7 cellular contexts compared by ENCODE assay signal in the genomic region with DNA sequence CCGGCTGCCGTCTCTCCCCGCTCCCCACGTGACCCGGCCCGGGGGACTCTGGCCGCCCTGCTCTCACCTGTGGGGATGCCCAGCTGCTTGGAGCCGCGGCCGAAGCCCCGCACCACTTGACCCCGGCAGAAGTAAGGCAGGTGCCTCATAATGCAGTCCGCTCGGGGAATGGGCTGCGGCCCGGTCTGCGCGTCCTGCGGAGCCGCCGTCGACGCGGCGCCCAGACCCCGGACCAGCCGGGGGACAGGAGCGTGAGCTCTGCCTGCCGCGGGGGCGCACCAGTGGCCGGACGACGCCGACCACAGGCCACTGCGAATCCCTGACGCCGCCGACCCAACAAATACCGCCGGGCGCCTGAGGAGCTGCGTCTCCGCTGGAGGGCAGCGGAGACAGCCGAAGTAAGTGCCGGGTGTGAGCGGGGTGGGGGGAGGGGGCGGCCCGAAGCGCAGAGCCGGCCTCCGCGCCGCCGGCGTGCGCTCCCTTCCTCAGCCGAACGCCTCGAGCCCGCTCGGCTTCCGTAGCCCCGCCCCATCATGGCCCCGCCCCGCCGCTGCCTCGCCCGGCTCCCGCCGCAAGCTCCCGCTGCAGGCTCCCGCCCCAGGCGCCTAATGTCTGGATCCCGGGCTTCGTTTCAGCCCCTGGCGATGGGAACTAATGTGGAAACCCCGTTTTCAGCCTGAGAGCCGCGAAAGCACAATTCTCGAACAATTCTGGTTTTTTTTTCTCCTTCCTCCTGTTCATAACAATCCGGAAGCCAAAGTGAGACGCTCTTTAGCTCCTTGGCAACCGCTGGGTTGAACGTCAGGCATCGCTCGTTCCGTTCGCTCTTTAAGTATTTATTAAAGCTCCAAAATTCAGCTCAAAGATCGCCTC. TPM values are rescaled to one million over a fixed set of nuclear protein-coding genes. Genes with fewer than 3 reads are reported as not detected.
DNase-seq lines count a peak whose midpoint lies in the region; ATAC-seq and TF ChIP-seq lines count a peak whose summit lies in the region.

A gene (minus strand): TSS at position 404 of the 873 bp plus-strand sequence. CDS start 255 bp downstream, at position 149.

- peak; percentile 69 for ATAC-seq in GM18502 (IDR thresholded peaks at IDR 0.05; ENCODE audit: poor library complexity, unreplicated experiment)
- peak; percentile 70 for ATAC-seq in HG02885 (IDR thresholded peaks at IDR 0.05; ENCODE audit: poor library complexity, unreplicated experiment)
- peak; percentile 99 for ATAC-seq in sciatic nerve

- peak within 1 kb of the TSS; percentile 87 for H3K4me3 ChIP-seq in astrocyte of the spinal cord (ENCODE audit: low read depth, low read length)

- peak; percentile 37 for TF ChIP-seq CTCF in astrocyte of the spinal cord (IDR thresholded peaks at IDR 0.05; ENCODE audit: low read depth, low read length)

- intact Hi-C loops in sciatic nerve (cut with DNase I), result no loop called here

- DNase-seq in NCI-H1694 (lab: John Stamatoyannopoulos, UW) (peak; percentile 50), T1000 (lab: John Stamatoyannopoulos, UW) (peak; percentile 93), astrocyte of the spinal cord (ENCODE audit: low read depth, low spot score) (peak; percentile 97), hypothalamus (lab: John Stamatoyannopoulos, UW) (peak; percentile 40 to 95 (median 88)), sciatic nerve (ENCODE audit: low spot score) (peak; percentile 98)

- in situ Hi-C loops in astrocyte of the spinal cord (cut with HindIII; ENCODE audit: low sequenced_read_pairs), result no loop called here

RNA-seq across cellular contexts. Expression of the gene that starts here (rescaled TPM):
- total RNA-seq in sciatic nerve, result 16.3 TPM

Comparison
In these comparisons a context has a peak if more than half of its experiments do, and no peak if none do; other contexts are left out.
1. Peak in every context shown above with its lines: DNase-seq, ATAC-seq and H3K4me3 ChIP-seq.